In the genomic region with DNA sequence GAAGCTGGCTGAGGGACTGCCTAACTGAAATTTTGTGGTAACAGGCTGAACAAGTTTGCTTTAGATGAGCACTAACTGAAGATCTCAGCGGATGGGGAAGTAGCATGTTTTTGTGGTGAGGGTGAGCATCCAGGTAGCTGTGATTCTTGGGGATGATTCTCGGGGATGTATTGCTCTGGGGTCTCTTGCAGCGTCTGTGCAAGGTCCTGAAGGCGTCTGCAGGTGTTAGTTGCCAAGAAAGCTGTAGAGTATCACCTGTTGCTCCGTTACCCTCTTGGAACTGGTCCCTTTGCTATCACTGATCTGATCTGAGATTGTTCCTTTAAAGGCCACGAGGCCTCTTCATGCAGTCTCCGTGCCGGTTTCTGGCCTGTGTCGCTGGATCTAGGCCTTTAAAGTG, we compare ENCODE assay signal across 28 cellular contexts. TPM values are rescaled to one million over a fixed set of nuclear protein-coding genes. Genes with fewer than 3 reads are reported as not detected.
"Had no signal": no experiment of that assay in that cellular context is flagged by ENCODE, and none has a peak within 500 bp of the region (broad histone marks: within the 10 kb centered on the region; RNA-seq: fewer than 3 reads in every experiment).

No MANE protein-coding gene starts in this region.

- H3K27ac Mint-ChIP-seq: activated CD4-positive, alpha-beta T cell treated with anti-CD3 and anti-CD28 coated beads for 36 hours; activated naive CD4-positive, alpha-beta T cell treated with anti-CD3 and anti-CD28 coated beads for 36 hours; neural progenitor cell; T-helper 2 cell treated with Interferon-gamma antibody and Interleukin-4, amounts not matched to agents 5 μg/mL and 100 μg/mL, for 36 hours had no signal

- H3K9me3 Mint-ChIP-seq: activated naive CD4-positive, alpha-beta T cell treated with anti-CD3 and anti-CD28 coated beads for 36 hours; immature natural killer cell; T-helper 2 cell treated with Interferon-gamma antibody and Interleukin-4, amounts not matched to agents 5 μg/mL and 100 μg/mL, for 36 hours had no signal

- H3K9me3 ChIP-seq: heart left ventricle, right atrium auricular region, spleen, testis, transverse colon had no signal

- H3K27ac ChIP-seq: brain microvascular endothelial cell, foreskin keratinocyte, heart left ventricle, neural progenitor cell, right atrium auricular region, spleen, testis, transverse colon had no signal

- H3K4me3 Mint-ChIP-seq: activated CD4-positive, alpha-beta T cell treated with anti-CD3 and anti-CD28 coated beads for 36 hours; activated naive CD4-positive, alpha-beta T cell treated with anti-CD3 and anti-CD28 coated beads for 36 hours; immature natural killer cell; neural progenitor cell; T-helper 2 cell treated with Interferon-gamma antibody and Interleukin-4, amounts not matched to agents 5 μg/mL and 100 μg/mL, for 36 hours had no signal

- H3K36me3 ChIP-seq: neural progenitor cell had no signal

- ATAC-seq: activated CD4-positive, alpha-beta T cell treated with anti-CD3 and anti-CD28 coated beads for 36 hours; esophagus mucosa; foreskin keratinocyte; heart left ventricle; left colon; naive thymus-derived CD4-positive, alpha-beta T cell had no signal

- DNase-seq: activated CD4-positive, alpha-beta T cell treated with anti-CD3 and anti-CD28 coated beads for 36 hours; activated CD4-positive, alpha-beta T cell treated with anti-CD3 and anti-CD28 coated beads, Interleukin-2, amount 50 U/mL, for 48 hours; activated CD4-positive, CD25-positive, alpha-beta regulatory T cell; activated CD8-positive, alpha-beta memory T cell treated with anti-CD3 and anti-CD28 coated beads for 24 hours; activated effector memory CD4-positive, alpha-beta T cell treated with anti-CD3 and anti-CD28 coated beads, Interleukin-2, amount 50 U/mL, for 16 hours; activated naive CD4-positive, alpha-beta T cell treated with anti-CD3 and anti-CD28 coated beads for 36 hours; amniotic stem cell; brain microvascular endothelial cell; caudate nucleus; cortex of kidney; foreskin keratinocyte; heart left ventricle; hypothalamus; immature natural killer cell; kidney; left colon; midbrain; naive thymus-derived CD4-positive, alpha-beta T cell; spleen; stimulated activated naive CD4-positive, alpha-beta T cell; testis; transverse colon had no signal

- H3K27me3 ChIP-seq: brain microvascular endothelial cell, foreskin keratinocyte, heart left ventricle, neural progenitor cell, right atrium auricular region, spleen, testis, transverse colon had no signal

- H3K27me3 Mint-ChIP-seq: activated CD4-positive, alpha-beta T cell treated with anti-CD3 and anti-CD28 coated beads for 36 hours; naive thymus-derived CD4-positive, alpha-beta T cell had no signal

- H3K4me3 ChIP-seq: heart left ventricle, neural progenitor cell, right atrium auricular region, spleen, testis, transverse colon had no signal

RNA-seq across cellular contexts. Expression of a gene that starts 34.3 kb away (rescaled TPM):
- total RNA-seq: activated CD4-positive, alpha-beta T cell treated with anti-CD3 and anti-CD28 coated beads for 36 hours; activated naive CD4-positive, alpha-beta T cell treated with anti-CD3 and anti-CD28 coated beads for 36 hours; esophagus mucosa; foreskin keratinocyte; kidney; left colon; naive thymus-derived CD4-positive, alpha-beta T cell; omental fat pad; pulmonary artery endothelial cell; spleen; transverse colon had no signal
